24 cellular contexts compared by ENCODE assay signal in the genomic region with DNA sequence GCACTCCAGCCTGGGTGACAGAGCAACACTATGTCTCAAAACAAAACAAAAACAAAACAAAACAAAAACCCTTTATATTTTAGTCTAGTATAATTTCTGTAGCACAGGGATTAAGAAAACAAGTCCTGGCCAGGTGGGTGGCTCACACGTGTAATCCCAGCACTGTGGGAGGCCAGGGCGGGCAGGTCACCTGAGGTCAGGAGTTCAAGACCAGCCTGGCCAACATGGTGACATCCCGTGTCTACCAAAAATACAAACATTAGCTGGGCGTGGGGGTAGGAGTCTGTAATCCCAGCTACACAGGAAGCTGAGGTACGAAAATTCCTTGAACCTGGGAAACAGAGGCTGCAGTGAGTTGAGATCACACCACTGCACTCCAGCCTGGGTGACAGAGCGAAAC.
"Had no signal": no experiment of that assay in that cellular context is flagged by ENCODE, and none has a peak within 500 bp of the region (broad histone marks: within the 10 kb centered on the region; RNA-seq: fewer than 3 reads in every experiment).

No MANE protein-coding gene starts in this region.

- H3K4me3 ChIP-seq: left ventricle myocardium inferior, lower lobe of right lung, psoas muscle, skin epidermis, spleen, suprapubic skin, transverse colon, upper lobe of right lung, vagina had no signal

- ATAC-seq: esophagus mucosa; foreskin keratinocyte; left colon; lower lobe of right lung; naive thymus-derived CD8-positive, alpha-beta T cell; psoas muscle; right cardiac atrium; stimulated activated naive B cell treated with anti-CD40 and anti-IgM and Interleukin-4, amounts not matched to agents 10 μg/mL and 1 μg/mL and 100 μg/mL, for 72 hours; upper lobe of right lung had no signal

- H3K36me3 ChIP-seq: left ventricle myocardium inferior, lower lobe of right lung, spleen, suprapubic skin, transverse colon, upper lobe of right lung, vagina had no signal

- H3K27me3 ChIP-seq: foreskin keratinocyte, spleen, suprapubic skin, transverse colon, upper lobe of right lung, vagina had no signal

- H3K4me1 ChIP-seq: psoas muscle, spleen, suprapubic skin had no signal

- H3K27ac ChIP-seq: foreskin keratinocyte, left ventricle myocardium inferior, psoas muscle, skin epidermis, spleen, suprapubic skin, transverse colon, upper lobe of right lung, vagina had no signal

- H3K9me3 ChIP-seq: left ventricle myocardium inferior, lower lobe of right lung, psoas muscle, spleen, suprapubic skin, transverse colon, upper lobe of right lung, vagina had no signal

- DNase-seq: cortex of kidney; effector CD4-positive, alpha-beta T cell; foreskin keratinocyte; hypothalamus; immature natural killer cell; islet precursor cell; kidney glomerular epithelial cell; left colon; left ventricle myocardium inferior; lower lobe of right lung; naive thymus-derived CD8-positive, alpha-beta T cell; nephron progenitor cell; nucleus accumbens; psoas muscle; right cardiac atrium; spleen; stimulated activated CD4-positive, alpha-beta T cell treated with anti-CD3 and anti-CD28 coated beads, Interleukin-2, amount 100 ng/mL, for 48 hours; stimulated activated naive B cell treated with anti-CD40 and anti-IgM and Interleukin-4, amounts not matched to agents 10 μg/mL and 1 μg/mL and 100 μg/mL, for 72 hours; transverse colon; upper lobe of right lung had no signal
